In the genomic region with DNA sequence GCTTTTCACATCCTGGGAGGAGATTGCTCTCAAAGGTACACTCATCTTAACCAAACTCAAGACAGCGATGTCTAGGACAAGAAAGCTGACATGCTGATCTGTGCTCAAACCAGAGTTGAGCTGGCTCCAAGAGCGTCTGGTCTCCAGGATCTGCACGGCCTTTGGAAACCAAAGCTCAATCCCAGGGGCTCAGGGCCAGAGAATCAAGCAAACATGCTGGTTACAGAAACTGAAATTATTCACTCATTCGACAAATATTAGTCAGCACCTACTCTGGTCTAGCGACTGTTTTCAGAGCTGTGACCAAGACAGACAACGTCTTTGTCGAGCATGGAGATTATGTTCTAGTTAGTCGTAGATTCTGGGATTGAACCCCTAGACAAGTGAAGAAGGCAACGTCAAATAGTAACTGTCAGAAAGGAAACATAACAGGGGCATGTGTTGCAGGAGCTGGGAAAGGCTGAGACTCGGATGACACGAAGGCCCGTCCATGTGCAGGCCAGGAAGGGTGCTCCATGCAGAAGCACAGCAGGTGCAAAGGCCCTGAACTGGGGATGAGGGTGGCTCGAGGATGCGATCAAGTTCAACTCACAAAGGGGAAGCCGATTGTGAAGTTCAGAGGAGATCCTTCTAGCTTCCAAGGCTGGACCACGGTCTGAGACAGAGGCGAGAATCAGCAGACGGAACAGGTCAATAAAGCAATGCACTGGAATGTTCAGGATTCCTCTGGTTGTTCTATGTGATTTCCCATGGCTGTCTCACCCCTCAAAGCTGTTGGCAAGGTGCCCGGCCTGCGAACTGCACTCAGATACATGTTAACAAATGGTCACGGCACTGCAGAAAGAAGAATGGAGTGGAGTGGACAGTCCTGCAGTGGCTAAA, we compare ENCODE assay signal across 1 cellular context.
TF ChIP-seq lines count a peak whose summit lies in the region.

No MANE protein-coding gene starts in this region.

TF ChIP-seq in HEK293, 187 proteins besides CTCF, POLR2A, EP300 and RAD21 (continued from another document):
- TF ChIP-seq ZNF362 (tag by site-specific recombination; IDR thresholded peaks at IDR 0.05) (no peak), ZXDB (tag by site-specific recombination; IDR thresholded peaks at IDR 0.05) (no peak), KLF16 (tag by site-specific recombination; IDR thresholded peaks at IDR 0.05) (no peak)
